In the genomic region with DNA sequence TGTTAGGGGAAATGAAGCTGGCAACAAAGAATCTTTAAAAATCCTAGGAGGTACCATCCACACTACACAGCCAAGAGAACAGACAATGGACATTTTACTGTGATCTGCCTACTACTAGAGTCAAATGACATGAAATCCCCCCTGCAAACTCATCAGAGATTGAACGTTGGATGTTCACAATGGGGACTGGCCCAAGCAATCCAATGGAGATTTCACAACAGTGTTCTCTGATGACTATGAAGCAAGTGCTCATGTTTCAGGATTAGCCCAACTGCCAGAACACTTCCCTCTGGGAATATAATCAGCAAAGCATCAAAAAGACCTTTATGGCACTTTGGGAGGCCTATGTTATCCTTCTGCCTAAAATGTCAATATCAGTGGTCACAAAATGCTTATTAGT, we compare ENCODE assay signal across 1 cellular context.
TF ChIP-seq lines count a peak whose summit lies in the region.

No MANE protein-coding gene starts in this region.

TF ChIP-seq in K562, 482 proteins besides CTCF, POLR2A, EP300 and RAD21:
- TF ChIP-seq TEAD1 (CRISPR knock-in tag; IDR thresholded peaks at IDR 0.05) (no peak), CEBPB (tag; IDR thresholded peaks at IDR 0.05) (peak; percentile 83), CEBPG (CRISPR knock-in tag; IDR thresholded peaks at IDR 0.05) (no peak), CEBPG (tag; conservative IDR thresholded peaks at IDR 0.05 in 1 of 2, IDR thresholded peaks at IDR 0.05 in 1 of 2) (0 out of 4 replicates have a peak, but pooled peaks of 1 of the 2 experiments have one; percentile 37), DACH1 (IDR thresholded peaks at IDR 0.05; ENCODE audit: partially characterized antibody) (no peak)
